Comparison of ENCODE assay signal across 9 cellular contexts in genomic region chr12:65948320-65949008, GRCh38.
DNase-seq lines count a peak whose midpoint lies in the region; ATAC-seq and TF ChIP-seq lines count a peak whose summit lies in the region.
"Had no signal": no experiment of that assay in that cellular context is flagged by ENCODE, and none has a peak within 500 bp of the region (broad histone marks: within the 10 kb centered on the region; RNA-seq: fewer than 3 reads in every experiment).

No MANE protein-coding gene starts in this region.

- peak overlapping the region; percentile 34 for H2AFZ ChIP-seq in parathyroid adenoma

- H3K27ac Mint-ChIP-seq in T-cell: no peak overlapping the region

- no peak overlapping the region for H3K9ac ChIP-seq in parathyroid adenoma

- no peaks in the 10 kb centered on the region for H3K9me3 ChIP-seq in SJCRH30 (replicated peaks)
- no peaks in the 10 kb centered on the region for H3K9me3 ChIP-seq in parathyroid adenoma (ENCODE audit: control insufficient read depth, low read length)

- H3K4me3 ChIP-seq in SJCRH30: peak overlapping the region; percentile 49
- H3K4me3 ChIP-seq in parathyroid adenoma (ENCODE audit: low read depth, low read length): no peak overlapping the region

- no peaks in the 10 kb centered on the region for H3K9me3 Mint-ChIP-seq in T-cell

- no peak for TF ChIP-seq CTCF in parathyroid adenoma (IDR thresholded peaks at IDR 0.05)

- H3K4me2 ChIP-seq in parathyroid adenoma (ENCODE audit: low read length): peak overlapping the region; percentile 36

- H3K36me3 Mint-ChIP-seq in T-cell: no peaks in the 10 kb centered on the region

- peak; percentile 30 for DNase-seq in DMS79 treated with DMSO at 0.1 percent for 48 hours (lab: John Stamatoyannopoulos, UW)
- DNase-seq in SJCRH30: peak; percentile 86 to 91
- peak; percentile 100 for DNase-seq in foreskin melanocyte
- DNase-seq in NCI-H748 (lab: John Stamatoyannopoulos, UW; ENCODE audit: unreplicated experiment): no peak
- DNase-seq in NCI-H82 treated with DMSO at 0.1 percent for 48 hours (lab: John Stamatoyannopoulos, UW; ENCODE audit: unreplicated experiment): no peak
- DNase-seq in central memory CD4-positive, alpha-beta T cell: no peak
- no peak for DNase-seq in T-cell
- DNase-seq: NCI-H1417 had no signal

- H3K4me1 ChIP-seq in SJCRH30 (peaks cover 24% of the 10 kb centered on the region), parathyroid adenoma (no peaks in the 10 kb centered on the region)

- no peaks in the 10 kb centered on the region for H3K4me1 Mint-ChIP-seq in T-cell

- ATAC-seq in T-cell (replicated peaks in 1 of 4): no peak

- H3K36me3 ChIP-seq in SJCRH30 (peaks cover 4% of the 10 kb centered on the region; the same call in 1 of the 2 replicates), parathyroid adenoma (ENCODE audit: control insufficient read depth, insufficient read depth, low read length) (no peaks in the 10 kb centered on the region)

- no peak overlapping the region for H3K4me3 Mint-ChIP-seq in T-cell

- H3K27me3 ChIP-seq in SJCRH30: no peaks in the 10 kb centered on the region
- H3K27me3 ChIP-seq in parathyroid adenoma (ENCODE audit: control insufficient read depth, insufficient read depth, low read length): no peaks in the 10 kb centered on the region

- POLR2A ChIA-PET in T-cell (lab: Charles Lee): no interaction called here

- peak overlapping the region; percentile 83 for H3K27ac ChIP-seq in SJCRH30
- no peak overlapping the region for H3K27ac ChIP-seq in parathyroid adenoma

- H3K79me2 ChIP-seq in parathyroid adenoma: no peaks in the 10 kb centered on the region

- CTCF ChIA-PET in T-cell (lab: Charles Lee): no interaction called here

- H3K27me3 Mint-ChIP-seq in T-cell: peaks cover 3 to 18% of the 10 kb centered on the region in 2 donors

Comparison
In these comparisons a context has a peak if more than half of its experiments do, and no peak if none do; other contexts are left out.
1. DNase-seq: peak in DMS79 treated with DMSO at 0.1 percent for 48 hours (single experiment), SJCRH30 (2 of 2) and foreskin melanocyte (single experiment); none in NCI-H748 (single experiment), NCI-H82 treated with DMSO at 0.1 percent for 48 hours (single experiment), central memory CD4-positive, alpha-beta T cell (single experiment) and T-cell (0 of 34).